Comparison of ENCODE assay signal across 14 cellular contexts in the genomic region with DNA sequence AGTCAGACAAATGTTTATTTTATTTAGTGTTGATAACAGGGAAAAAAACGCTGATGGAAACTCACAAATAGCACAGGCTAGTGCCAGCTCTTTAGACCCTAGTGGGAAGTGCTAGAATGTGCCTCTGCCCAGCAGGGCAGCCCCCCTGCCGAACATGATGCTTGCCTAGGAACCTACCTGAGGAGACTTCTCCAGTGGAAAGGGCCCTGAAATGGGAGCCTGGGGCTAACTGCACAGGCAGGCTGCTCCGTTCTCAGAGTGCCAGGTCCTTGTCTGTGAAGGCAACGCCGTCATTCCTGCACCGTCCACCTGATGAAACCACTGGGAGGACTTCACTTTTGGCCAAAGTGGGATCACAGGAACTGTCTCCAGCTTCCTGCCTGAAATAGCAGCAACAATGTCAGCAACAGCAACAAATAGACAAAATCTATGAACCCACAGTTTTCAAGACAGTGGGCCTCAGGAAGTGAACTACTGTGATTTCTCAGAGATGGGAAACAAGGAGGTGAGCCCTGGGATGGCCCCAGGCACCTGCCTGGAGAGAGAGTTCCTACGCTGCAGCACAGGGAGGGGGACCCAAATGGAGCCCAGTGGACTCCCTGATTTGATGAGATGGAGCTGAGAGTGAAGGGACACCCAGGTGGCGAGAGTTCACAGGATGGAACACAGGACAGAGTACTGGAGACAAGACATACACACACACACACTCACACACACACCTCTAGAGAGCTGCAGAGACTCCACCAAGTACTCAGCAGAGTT.
"Had no signal": no experiment of that assay in that cellular context is flagged by ENCODE, and none has a peak within 500 bp of the region (broad histone marks: within the 10 kb centered on the region; RNA-seq: fewer than 3 reads in every experiment).

No MANE protein-coding gene starts in this region.

- DNase-seq: activated CD4-positive, alpha-beta memory T cell treated with anti-CD3 and anti-CD28 coated beads for 36 hours; activated CD4-positive, CD25-positive, alpha-beta regulatory T cell treated with anti-CD3 and anti-CD28 coated beads, Interleukin-2, amount 50 U/mL, for 72 hours; activated naive CD8-positive, alpha-beta T cell treated with anti-CD3 and anti-CD28 coated beads, Interleukin-2, amount 10 ng/mL, durations not matched to agents 7 days and 5 days; activated T-cell treated with anti-CD3 and anti-CD28 coated beads, Interleukin-2, amount 50 U/mL, for 72 hours; anterior cingulate cortex; effector memory CD4-positive, alpha-beta T cell; hypothalamus; mucosa of descending colon; stimulated activated CD4-positive, alpha-beta T cell treated with anti-CD3 and anti-CD28 coated beads, Interleukin-4, amount 100 ng/mL, for 4 hours; uterus had no signal

- H3K9me3 Mint-ChIP-seq: activated CD4-positive, alpha-beta memory T cell treated with anti-CD3 and anti-CD28 coated beads for 36 hours; activated naive CD8-positive, alpha-beta T cell treated with anti-CD3 and anti-CD28 coated beads, Interleukin-2, amount 10 ng/mL, durations not matched to agents 7 days and 5 days; activated T-cell treated with anti-CD3 and anti-CD28 coated beads, Interleukin-2, amount 50 U/mL, for 72 hours; naive thymus-derived CD8-positive, alpha-beta T cell; T-helper 2 cell treated with Interferon-gamma antibody and Interleukin-4, amounts not matched to agents 5 μg/mL and 100 μg/mL, for 36 hours had no signal

- H3K4me3 ChIP-seq: cardiac muscle cell, lung, mucosa of descending colon, uterus had no signal

- H3K4me3 Mint-ChIP-seq: activated CD4-positive, alpha-beta memory T cell treated with anti-CD3 and anti-CD28 coated beads for 36 hours; activated naive CD8-positive, alpha-beta T cell treated with anti-CD3 and anti-CD28 coated beads, Interleukin-2, amount 10 ng/mL, durations not matched to agents 7 days and 5 days; activated T-cell treated with anti-CD3 and anti-CD28 coated beads, Interleukin-2, amount 50 U/mL, for 72 hours; naive thymus-derived CD8-positive, alpha-beta T cell; T-helper 2 cell treated with Interferon-gamma antibody and Interleukin-4, amounts not matched to agents 5 μg/mL and 100 μg/mL, for 36 hours had no signal

- H3K36me3 ChIP-seq: cardiac muscle cell, uterus had no signal

- H3K9me3 ChIP-seq: mucosa of descending colon, uterus had no signal

- H3K4me1 Mint-ChIP-seq: activated naive CD8-positive, alpha-beta T cell treated with anti-CD3 and anti-CD28 coated beads, Interleukin-2, amount 10 ng/mL, durations not matched to agents 7 days and 5 days; naive thymus-derived CD8-positive, alpha-beta T cell had no signal

- H3K27me3 Mint-ChIP-seq: activated CD4-positive, alpha-beta memory T cell treated with anti-CD3 and anti-CD28 coated beads for 36 hours; activated naive CD8-positive, alpha-beta T cell treated with anti-CD3 and anti-CD28 coated beads, Interleukin-2, amount 10 ng/mL, durations not matched to agents 7 days and 5 days had no signal

- H3K27ac Mint-ChIP-seq: activated CD4-positive, alpha-beta memory T cell treated with anti-CD3 and anti-CD28 coated beads for 36 hours; activated naive CD8-positive, alpha-beta T cell treated with anti-CD3 and anti-CD28 coated beads, Interleukin-2, amount 10 ng/mL, durations not matched to agents 7 days and 5 days; activated T-cell treated with anti-CD3 and anti-CD28 coated beads, Interleukin-2, amount 50 U/mL, for 72 hours; naive thymus-derived CD8-positive, alpha-beta T cell; T-helper 2 cell treated with Interferon-gamma antibody and Interleukin-4, amounts not matched to agents 5 μg/mL and 100 μg/mL, for 36 hours had no signal

- ATAC-seq: activated T-cell treated with anti-CD3 and anti-CD28 coated beads, Interleukin-2, amount 50 U/mL, for 72 hours; mucosa of descending colon; naive thymus-derived CD8-positive, alpha-beta T cell had no signal

- H3K4me1 ChIP-seq: uterus had no signal

- H3K27ac ChIP-seq: cardiac muscle cell had no signal

- H3K36me3 Mint-ChIP-seq: activated CD4-positive, alpha-beta memory T cell treated with anti-CD3 and anti-CD28 coated beads for 36 hours; activated naive CD8-positive, alpha-beta T cell treated with anti-CD3 and anti-CD28 coated beads, Interleukin-2, amount 10 ng/mL, durations not matched to agents 7 days and 5 days; naive thymus-derived CD8-positive, alpha-beta T cell had no signal
